Comparison of ENCODE assay signal across 22 cellular contexts in genomic region chr9:92385474-92385873, GRCh38. TPM values are rescaled to one million over a fixed set of nuclear protein-coding genes. Genes with fewer than 3 reads are reported as not detected.
DNase-seq lines count a peak whose midpoint lies in the region; ATAC-seq and TF ChIP-seq lines count a peak whose summit lies in the region.
"Had no signal": no experiment of that assay in that cellular context is flagged by ENCODE, and none has a peak within 500 bp of the region (broad histone marks: within the 10 kb centered on the region; RNA-seq: fewer than 3 reads in every experiment).

No MANE protein-coding gene starts in this region.

- CTCF ChIA-PET in PC-3 (lab: Charles Lee) = no interaction called here

- ATAC-seq in PC-3 (no peak), GM19397 (IDR thresholded peaks at IDR 0.05; ENCODE audit: unreplicated experiment) (no peak)
- ATAC-seq: activated naive CD8-positive, alpha-beta T cell treated with anti-CD3 and anti-CD28 coated beads, Interleukin-2, amount 50 U/mL, for 24 hours; stimulated activated naive B cell treated with anti-CD40 and anti-IgM and Interleukin-4, amounts not matched to agents 10 μg/mL and 1 μg/mL and 100 μg/mL, for 72 hours had no signal

- intact Hi-C loops in PC-3 (cut with micrococcal nuclease) = no loop called here
- intact Hi-C loops in sigmoid colon (cut with DNase I) = no loop called here

- H3K9me3 ChIP-seq in PC-3 (ENCODE audit: low read length) (no peaks in the 10 kb centered on the region), sigmoid colon (no peaks in the 10 kb centered on the region)

- H3K9me2 ChIP-seq in PC-3 (replicated peaks; ENCODE audit: low read length) = no peaks in the 10 kb centered on the region

- H3K4me1 ChIP-seq in PC-3 (ENCODE audit: insufficient read depth, low read length) (peaks cover 19% of the 10 kb centered on the region), sigmoid colon (peaks cover 0 to 19% (median 2%) of the 10 kb centered on the region in 4 donors)
- H3K4me1 ChIP-seq: neural progenitor cell had no signal

- H3K4me3 ChIP-seq in PC-3 (ENCODE audit: low read length) (no peak overlapping the region), sigmoid colon (no peak overlapping the region)
- H3K4me3 ChIP-seq: neural progenitor cell had no signal

- no peak overlapping the region for H3K9ac ChIP-seq in PC-3 (ENCODE audit: low read length)
- H3K9ac ChIP-seq: neural progenitor cell had no signal

- TF ChIP-seq CTCF in PC-3 (conservative IDR thresholded peaks at IDR 0.05; ENCODE audit: low read depth, low read length) (no peak), sigmoid colon (IDR thresholded peaks at IDR 0.05) (no peak)

- H3F3A ChIP-seq in PC-3 (ENCODE audit: low read length, unreplicated experiment) = no peaks in the 10 kb centered on the region

- WGBS in sigmoid colon, 2 donors = 24 to 71% methylated on average over 6 of the region's 6 CpGs

- TF ChIP-seq EP300 in sigmoid colon (IDR thresholded peaks at IDR 0.05) = no peak

- H2AFZ ChIP-seq in PC-3 (ENCODE audit: low read length) = no peak overlapping the region
- H2AFZ ChIP-seq: neural progenitor cell had no signal

- peak overlapping the region; percentile 7; the same call in 1 of the 2 replicates for H3K4me2 ChIP-seq in PC-3 (ENCODE audit: low read length)
- H3K4me2 ChIP-seq: neural progenitor cell had no signal

- H3K36me3 ChIP-seq in PC-3 (ENCODE audit: low read depth, low read length) (no peaks in the 10 kb centered on the region), sigmoid colon (no peaks in the 10 kb centered on the region)
- H3K36me3 ChIP-seq: neural progenitor cell had no signal

- POLR2A ChIA-PET in PC-3 (lab: Charles Lee; ENCODE audit: unreplicated experiment) = no interaction called here

- TF ChIP-seq POLR2A in sigmoid colon (IDR thresholded peaks at IDR 0.05) = no peak

- BruUV-seq in PC-3 (replicated peaks; lab: Mats Ljungman, UMichigan) = no TSS peak

- H3K27me3 ChIP-seq in PC-3 (ENCODE audit: low read length) = no peaks in the 10 kb centered on the region
- H3K27me3 ChIP-seq in sigmoid colon = no peaks in the 10 kb centered on the region
- H3K27me3 ChIP-seq: neural progenitor cell had no signal

- H3K79me2 ChIP-seq in PC-3 (ENCODE audit: low read length) = no peaks in the 10 kb centered on the region

- DNase-seq in EH (ENCODE audit: low read depth) = peak; percentile 4
- peak; percentile 41 for DNase-seq in PC-3
- DNase-seq in epithelial cell of prostate (ENCODE audit: low read depth, low spot score) = no peak
- no peak for DNase-seq in sigmoid colon
- DNase-seq in ecto neural progenitor cell (ENCODE audit: low spot score) = no peak
- no peak for DNase-seq in mesenteric fat pad (ENCODE audit: low spot score)
- DNase-seq in NCI-H1436 (lab: John Stamatoyannopoulos, UW) = no peak
- DNase-seq: activated CD4-positive, alpha-beta T cell treated with anti-CD3 and anti-CD28 coated beads for 36 hours; activated naive CD8-positive, alpha-beta T cell treated with anti-CD3 and anti-CD28 coated beads, Interleukin-2, amount 50 U/mL, for 24 hours; effector memory CD4-positive, alpha-beta T cell; H9; hippocampal formation; midbrain; NCI-H2081 treated with DMSO at 0.1 percent for 48 hours; NCI-H524 treated with DMSO at 0.1 percent for 48 hours; stimulated activated naive B cell treated with anti-CD40 and anti-IgM and Interleukin-4, amounts not matched to agents 10 μg/mL and 1 μg/mL and 100 μg/mL, for 72 hours had no signal

- H3K27ac ChIP-seq in PC-3 (ENCODE audit: low read length) (peak overlapping the region; percentile 60), epithelial cell of prostate (peak overlapping the region; percentile 10), sigmoid colon (peak overlapping the region in 3 of 4 donors; percentile 25 to 48 (median 30))
- H3K27ac ChIP-seq: neural progenitor cell had no signal

- H4K20me1 ChIP-seq in PC-3 (ENCODE audit: low read length) = no peaks in the 10 kb centered on the region

RNA-seq across cellular contexts. Expression of gene OGN, which starts 18.9 kb away (rescaled TPM):
- not detected in 2 replicates for total RNA-seq in PC-3 (2014; rRNA removed)
- total RNA-seq in sigmoid colon = 10 to 100 TPM; 41.8 to 93.3 (median 59.8) TPM
- polyA plus RNA-seq in sigmoid colon = 10 to 100 TPM in 1 of 3 donors, 1 to 10 TPM in 2; 1.6 to 10.8 (median 4.4) TPM
- total RNA-seq in mesenteric fat pad = 9.4 TPM
- total RNA-seq: activated CD4-positive, alpha-beta T cell treated with anti-CD3 and anti-CD28 coated beads for 36 hours; Daoy; H9; kidney epithelial cell; renal cortical epithelial cell; SK-MEL-5 had no signal

RNA-seq across cellular contexts. Expression of gene OMD, which starts 38.8 kb away (rescaled TPM):
- not detected in 2 replicates for total RNA-seq in PC-3 (2014; rRNA removed)
- total RNA-seq in sigmoid colon = 10 to 100 TPM in 3 of 4 donors, 1 to 10 TPM in 1; 6.5 to 23.9 (median 16.7) TPM
- polyA plus RNA-seq in sigmoid colon = 1 to 10 TPM in 2 of 3 donors, not detected in 1; 1.0 to 3.0 TPM
- 2.6 TPM for total RNA-seq in mesenteric fat pad
- total RNA-seq: activated CD4-positive, alpha-beta T cell treated with anti-CD3 and anti-CD28 coated beads for 36 hours; Daoy; H9; kidney epithelial cell; renal cortical epithelial cell; SK-MEL-5 had no signal

RNA-seq across cellular contexts. Expression of gene CENPP, which starts 59.7 kb away (rescaled TPM):
- total RNA-seq in PC-3 (2014; rRNA removed) = 2.7 and 8.3 TPM in 2 replicates
- 10 to 100 TPM in 1 of 4 donors, 1 to 10 TPM in 3; 1.8 to 11.9 (median 5.2) TPM for total RNA-seq in sigmoid colon
- 1 to 10 TPM in 1 of 3 donors, under 1 TPM in 2; 0.60 to 2.4 (median 0.69) TPM for polyA plus RNA-seq in sigmoid colon
- 4.0 TPM for total RNA-seq in mesenteric fat pad

Comparison
In these comparisons a context has a peak if more than half of its experiments do, and no peak if none do; other contexts are left out.
1. DNase-seq: peak in EH (single experiment) and PC-3 (single experiment); none in epithelial cell of prostate (single experiment), sigmoid colon (single experiment), ecto neural progenitor cell (single experiment), mesenteric fat pad (single experiment) and NCI-H1436 (single experiment).
2. H3K27ac ChIP-seq: peak in every context shown above with its lines; median percentile 60 in PC-3; 30 in sigmoid colon; 10 in epithelial cell of prostate.
3. RNA of gene OGN, which starts 18.9 kb away (total RNA-seq): 41.8 to 93.3 TPM in sigmoid colon and 9.4 TPM in mesenteric fat pad (single experiment); not detected in PC-3; every median in the first group is over 10 times any median in the second.